In the genomic region with DNA sequence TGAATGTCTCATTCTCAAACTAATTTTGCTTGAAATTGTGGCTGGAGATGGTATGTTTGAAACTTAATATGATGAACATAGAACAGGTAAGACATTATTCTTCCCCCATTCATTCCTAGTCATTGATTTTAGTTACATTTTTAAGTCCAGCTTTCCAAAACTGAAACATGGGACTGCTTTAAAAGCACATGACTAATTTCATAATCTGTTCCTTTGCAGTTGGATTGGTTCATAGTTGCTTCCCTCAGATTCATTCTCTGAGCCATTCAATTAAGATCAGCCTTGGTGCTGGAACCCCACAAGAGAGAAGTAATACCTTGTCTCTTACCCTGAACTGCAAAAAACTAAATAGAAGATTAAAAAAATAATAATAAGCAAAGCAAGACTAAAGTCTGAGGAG, we compare ENCODE assay signal across 13 cellular contexts.
A peak's percentile ranks its signal among the peaks of the same experiment; 100 is the strongest.
DNase-seq lines count a peak whose midpoint lies in the region; TF ChIP-seq lines count a peak whose summit lies in the region.
"Had no signal": no experiment of that assay in that cellular context is flagged by ENCODE, and none has a peak within 500 bp of the region (broad histone marks: within the 10 kb centered on the region; RNA-seq: fewer than 3 reads in every experiment).

No MANE protein-coding gene starts in this region.

- H3K27me3 ChIP-seq in right atrium auricular region = no peaks in the 10 kb centered on the region
- no peaks in the 10 kb centered on the region for H3K27me3 ChIP-seq in prostate gland (replicated peaks; ENCODE audit: insufficient read depth)
- no peaks in the 10 kb centered on the region for H3K27me3 ChIP-seq in vagina
- H3K27me3 ChIP-seq: BLaER1 treated with 17β-estradiol and CSF1 and Interleukin-3, amounts not matched to agents 10 nM and 100 nM; foreskin keratinocyte had no signal

- TF ChIP-seq POLR2A in prostate gland (IDR thresholded peaks at IDR 0.05) (no peak), vagina (IDR thresholded peaks at IDR 0.05) (no peak)

- peak overlapping the region; percentile 63 to 74 for H3K27ac ChIP-seq in right atrium auricular region
- peak overlapping the region; percentile 34 to 45 for H3K27ac ChIP-seq in prostate gland
- H3K27ac ChIP-seq in vagina = peak overlapping the region; percentile 36
- H3K27ac ChIP-seq: BLaER1 treated with 17β-estradiol and CSF1 and Interleukin-3, amounts not matched to agents 10 nM and 100 nM; foreskin keratinocyte; KMS-11 had no signal

- H3K36me3 ChIP-seq in right atrium auricular region (no peaks in the 10 kb centered on the region), prostate gland (no peaks in the 10 kb centered on the region), vagina (no peaks in the 10 kb centered on the region)
- H3K36me3 ChIP-seq: BLaER1 treated with 17β-estradiol and CSF1 and Interleukin-3, amounts not matched to agents 10 nM and 100 nM had no signal

- no peak overlapping the region for H3K4me3 ChIP-seq in cardiac fibroblast (replicated peaks in 1 of 2; ENCODE audit: low read depth in 2 of 2, low read length in 2 of 2)
- no peak overlapping the region for H3K4me3 ChIP-seq in right atrium auricular region
- H3K4me3 ChIP-seq in prostate gland = no peak overlapping the region
- H3K4me3 ChIP-seq in vagina = no peak overlapping the region
- H3K4me3 ChIP-seq: BLaER1 treated with 17β-estradiol and CSF1 and Interleukin-3, amounts not matched to agents 10 nM and 100 nM had no signal

- DNase-seq in cardiac fibroblast (ENCODE audit: low read depth in 2 of 2) (peak; percentile 51 to 61), right atrium auricular region (ENCODE audit: low spot score) (no peak), prostate gland (ENCODE audit: low spot score) (no peak), vagina (ENCODE audit: extremely low spot score in 2 of 2) (no peak), NCI-H2107 (lab: John Stamatoyannopoulos, UW) (no peak), NCI-H82 treated with DMSO at 0.1 percent for 48 hours (lab: John Stamatoyannopoulos, UW; ENCODE audit: unreplicated experiment) (no peak), DMS114 treated with DMSO at 0.1 percent for 48 hours (lab: John Stamatoyannopoulos, UW; ENCODE audit: unreplicated experiment) (no peak)
- DNase-seq: activated CD4-positive, alpha-beta T cell treated with anti-CD3 and anti-CD28 coated beads for 1 hour; foreskin keratinocyte; mesendoderm; SIG-M5 had no signal

- intact Hi-C loops in prostate gland (cut with DNase I) (loop anchor here (2.0 to 10.0 kb wide), 4 partner anchors 78 to 212 kb away; a partner anchor contains a TSS), vagina (cut with DNase I) (no loop called here)

- H3K9me3 ChIP-seq in right atrium auricular region = no peaks in the 10 kb centered on the region
- H3K9me3 ChIP-seq in prostate gland = no peaks in the 10 kb centered on the region
- no peaks in the 10 kb centered on the region for H3K9me3 ChIP-seq in vagina
- H3K9me3 ChIP-seq: BLaER1 treated with 17β-estradiol and CSF1 and Interleukin-3, amounts not matched to agents 10 nM and 100 nM had no signal

- H3K4me1 ChIP-seq in right atrium auricular region (peaks cover 0 to 39% of the 10 kb centered on the region in 2 donors), prostate gland (replicated peaks) (no peaks in the 10 kb centered on the region), vagina (peaks cover 18% of the 10 kb centered on the region)
- H3K4me1 ChIP-seq: foreskin keratinocyte had no signal

- TF ChIP-seq CTCF in cardiac fibroblast (IDR thresholded peaks at IDR 0.05; ENCODE audit: low read depth, low read length) (no peak), right atrium auricular region (IDR thresholded peaks at IDR 0.05) (no peak), prostate gland (IDR thresholded peaks at IDR 0.05) (no peak), vagina (IDR thresholded peaks at IDR 0.05) (no peak)

Comparison
In these comparisons a context has a peak if more than half of its experiments do, and no peak if none do; other contexts are left out.
1. DNase-seq: peak in cardiac fibroblast (2 of 2); none in right atrium auricular region (single experiment), prostate gland (single experiment), vagina (0 of 2), NCI-H2107 (single experiment), NCI-H82 treated with DMSO at 0.1 percent for 48 hours (single experiment) and DMS114 treated with DMSO at 0.1 percent for 48 hours (single experiment).
2. Peak in every context shown above with its lines, with median percentiles within 50 percentile points of each other: H3K27ac ChIP-seq.